In the genomic region with DNA sequence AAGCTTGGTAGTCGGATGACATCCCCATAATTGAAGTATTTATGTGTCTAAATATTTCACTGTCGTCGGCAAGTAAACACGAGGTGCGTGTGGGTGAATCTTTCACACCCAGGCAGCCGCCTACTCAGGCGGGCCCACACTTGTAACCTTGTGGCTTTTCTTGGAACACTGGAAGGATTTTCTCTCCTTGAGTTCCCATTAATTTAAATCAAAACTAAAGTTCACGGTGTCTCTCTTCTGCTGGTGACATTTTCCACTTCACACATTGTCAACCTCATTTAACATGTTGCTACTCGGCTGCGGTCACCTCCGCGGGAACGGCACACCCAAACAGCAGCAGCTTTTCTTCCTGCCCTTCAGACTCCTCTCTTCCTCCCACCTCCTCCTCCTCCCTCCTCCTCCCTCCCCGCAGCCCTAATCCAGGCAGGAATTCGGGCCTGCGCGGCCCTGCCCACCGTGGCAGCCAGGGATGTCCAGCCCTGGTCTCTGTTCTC, we compare ENCODE assay signal across 12 cellular contexts.
DNase-seq lines count a peak whose midpoint lies in the region; ATAC-seq lines count a peak whose summit lies in the region.
"Had no signal": no experiment of that assay in that cellular context is flagged by ENCODE, and none has a peak within 500 bp of the region (broad histone marks: within the 10 kb centered on the region; RNA-seq: fewer than 3 reads in every experiment).

No MANE protein-coding gene starts in this region.

- H3K4me3 Mint-ChIP-seq in activated CD8-positive, alpha-beta T cell treated with anti-CD3 and anti-CD28 coated beads, Interleukin-2, amount 10 ng/mL, durations not matched to agents 7 days and 5 days = peak overlapping the region; percentile 50

- no peaks in the 10 kb centered on the region for H3K36me3 Mint-ChIP-seq in activated CD8-positive, alpha-beta T cell treated with anti-CD3 and anti-CD28 coated beads, Interleukin-2, amount 10 ng/mL, durations not matched to agents 7 days and 5 days (ENCODE audit: low read depth)

- peaks cover 11% of the 10 kb centered on the region for H3K4me1 ChIP-seq in SJCRH30
- H3K4me1 ChIP-seq: colonic mucosa had no signal

- peaks cover 6% of the 10 kb centered on the region for H3K27me3 Mint-ChIP-seq in activated CD8-positive, alpha-beta T cell treated with anti-CD3 and anti-CD28 coated beads, Interleukin-2, amount 10 ng/mL, durations not matched to agents 7 days and 5 days (ENCODE audit: low read depth)

- CTCF ChIA-PET in activated CD8-positive, alpha-beta T cell treated with anti-CD3 and anti-CD28 coated beads, Interleukin-2, amount 10 ng/mL, durations not matched to agents 7 days and 5 days (lab: Charles Lee) = no interaction called here

- H3K9me3 Mint-ChIP-seq in activated CD8-positive, alpha-beta T cell treated with anti-CD3 and anti-CD28 coated beads, Interleukin-2, amount 10 ng/mL, durations not matched to agents 7 days and 5 days (ENCODE audit: insufficient read depth) = peaks cover 6% of the 10 kb centered on the region

- H3K27ac Mint-ChIP-seq in activated CD8-positive, alpha-beta T cell treated with anti-CD3 and anti-CD28 coated beads, Interleukin-2, amount 10 ng/mL, durations not matched to agents 7 days and 5 days = peak overlapping the region; percentile 86

- POLR2A ChIA-PET in activated CD8-positive, alpha-beta T cell treated with anti-CD3 and anti-CD28 coated beads, Interleukin-2, amount 10 ng/mL, durations not matched to agents 7 days and 5 days (lab: Charles Lee) = no interaction called here

- H3K27ac ChIP-seq in SJCRH30 = no peak overlapping the region
- H3K27ac ChIP-seq: colonic mucosa, upper lobe of left lung had no signal

- H3K36me3 ChIP-seq in SJCRH30 = no peaks in the 10 kb centered on the region
- H3K36me3 ChIP-seq: colonic mucosa, upper lobe of left lung had no signal

- peaks cover 6% of the 10 kb centered on the region; the same call in 1 of the 2 replicates for H3K9me3 ChIP-seq in SJCRH30 (replicated peaks)
- H3K9me3 ChIP-seq: colonic mucosa, upper lobe of left lung had no signal

- peak; percentile 78 for ATAC-seq in activated CD8-positive, alpha-beta T cell treated with anti-CD3 and anti-CD28 coated beads, Interleukin-2, amount 10 ng/mL, durations not matched to agents 7 days and 5 days
- peak; percentile 39 for ATAC-seq in left ventricle myocardium superior
- ATAC-seq in HG02798 (IDR thresholded peaks at IDR 0.05; ENCODE audit: poor library complexity, unreplicated experiment) = no peak

- peaks cover 27% of the 10 kb centered on the region for H3K4me1 Mint-ChIP-seq in activated CD8-positive, alpha-beta T cell treated with anti-CD3 and anti-CD28 coated beads, Interleukin-2, amount 10 ng/mL, durations not matched to agents 7 days and 5 days (ENCODE audit: low read depth)

- no peaks in the 10 kb centered on the region for H3K27me3 ChIP-seq in SJCRH30
- H3K27me3 ChIP-seq: colonic mucosa, upper lobe of left lung had no signal

- intact Hi-C loops in left ventricle myocardium superior (cut with micrococcal nuclease) = no loop called here

- H3K4me3 ChIP-seq in SJCRH30 = no peak overlapping the region
- H3K4me3 ChIP-seq: colonic mucosa, upper lobe of left lung had no signal

- DNase-seq in activated CD4-positive, alpha-beta T cell treated with anti-CD3 and anti-CD28 coated beads for 48 hours = peak; percentile 2
- no peak for DNase-seq in activated CD4-positive, alpha-beta T cell treated with anti-CD3 and anti-CD28 coated beads for 1 hour
- DNase-seq in activated CD8-positive, alpha-beta T cell treated with anti-CD3 and anti-CD28 coated beads, Interleukin-2, amount 10 ng/mL, durations not matched to agents 7 days and 5 days = peak; percentile 50
- DNase-seq in left ventricle myocardium superior (no peak), NCI-H187 treated with DMSO at 0.1 percent for 48 hours (lab: John Stamatoyannopoulos, UW) (no peak), SJCRH30 (no peak)
- DNase-seq in stimulated activated CD8-positive, alpha-beta memory T cell treated with anti-CD3 and anti-CD28 coated beads, Interleukin-7, amount 100 ng/mL, for 4 hours (ENCODE audit: low read depth in 2 of 2) = peak; percentile 8 to 28
- DNase-seq: 8988T, colonic mucosa, NCI-H2107 had no signal

Comparison
In these comparisons a context has a peak if more than half of its experiments do, and no peak if none do; other contexts are left out.
1. DNase-seq: peak in activated CD4-positive, alpha-beta T cell treated with anti-CD3 and anti-CD28 coated beads for 48 hours (single experiment), activated CD8-positive, alpha-beta T cell treated with anti-CD3 and anti-CD28 coated beads, Interleukin-2, amount 10 ng/mL, durations not matched to agents 7 days and 5 days (single experiment) and stimulated activated CD8-positive, alpha-beta memory T cell treated with anti-CD3 and anti-CD28 coated beads, Interleukin-7, amount 100 ng/mL, for 4 hours (2 of 2); none in activated CD4-positive, alpha-beta T cell treated with anti-CD3 and anti-CD28 coated beads for 1 hour (single experiment), left ventricle myocardium superior (single experiment), NCI-H187 treated with DMSO at 0.1 percent for 48 hours (single experiment) and SJCRH30 (0 of 2).